ENCODE assay signal across 1 cellular context in the genomic region with DNA sequence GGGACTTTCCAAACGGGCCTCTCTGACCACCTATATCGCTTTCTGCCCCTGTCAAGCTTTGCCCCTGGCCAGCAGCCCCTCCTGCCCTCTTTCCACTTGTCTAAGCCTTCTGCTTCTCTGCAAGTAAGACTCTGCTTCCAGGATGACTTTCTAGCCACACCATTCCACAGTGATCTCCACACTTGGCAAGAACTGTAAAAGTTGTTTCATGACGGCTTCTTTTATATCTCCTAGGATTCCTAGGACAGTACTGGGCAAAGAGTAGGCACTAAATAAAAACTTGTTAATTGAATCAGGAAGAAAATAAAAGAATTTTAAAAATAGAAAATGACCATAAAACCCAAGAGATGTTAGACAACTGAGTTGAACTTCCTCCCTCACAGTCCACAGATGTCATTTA.
TF ChIP-seq lines count a peak whose summit lies in the region.

No MANE protein-coding gene starts in this region.

TF ChIP-seq in H1, 55 proteins besides CTCF, POLR2A, EP300 and RAD21:
- TF ChIP-seq YY1 (IDR thresholded peaks at IDR 0.05; ENCODE audit: low read depth, low read length) (no peak), TAF1 (IDR thresholded peaks at IDR 0.05; ENCODE audit: low read depth, low read length) (no peak), SRF (IDR thresholded peaks at IDR 0.05; ENCODE audit: low read depth, low read length) (no peak), MAFK (IDR thresholded peaks at IDR 0.05; ENCODE audit: low read depth, low read length) (no peak), EZH2 (IDR thresholded peaks at IDR 0.05; ENCODE audit: low read depth, low read length, severe bottlenecking) (no peak), RBBP5 (IDR thresholded peaks at IDR 0.05; ENCODE audit: borderline replicate concordance, low read depth, low read length) (no peak), BCL11A (IDR thresholded peaks at IDR 0.05; ENCODE audit: low read depth in 2 of 2, low read length in 2 of 2) (no peak), KDM5A (IDR thresholded peaks at IDR 0.05; ENCODE audit: low read length) (no peak), SIRT6 (IDR thresholded peaks at IDR 0.05; ENCODE audit: low read length) (no peak), CEBPB (IDR thresholded peaks at IDR 0.05; ENCODE audit: low read depth, low read length) (no peak), CHD2 (IDR thresholded peaks at IDR 0.05; ENCODE audit: low read length) (no peak), NANOG (IDR thresholded peaks at IDR 0.05; ENCODE audit: insufficient read depth, low read depth, low read length, poor library complexity, severe bottlenecking) (no peak), SP2 (IDR thresholded peaks at IDR 0.05; ENCODE audit: low read length) (no peak)
